9 cellular contexts compared by ENCODE assay signal in the genomic region with DNA sequence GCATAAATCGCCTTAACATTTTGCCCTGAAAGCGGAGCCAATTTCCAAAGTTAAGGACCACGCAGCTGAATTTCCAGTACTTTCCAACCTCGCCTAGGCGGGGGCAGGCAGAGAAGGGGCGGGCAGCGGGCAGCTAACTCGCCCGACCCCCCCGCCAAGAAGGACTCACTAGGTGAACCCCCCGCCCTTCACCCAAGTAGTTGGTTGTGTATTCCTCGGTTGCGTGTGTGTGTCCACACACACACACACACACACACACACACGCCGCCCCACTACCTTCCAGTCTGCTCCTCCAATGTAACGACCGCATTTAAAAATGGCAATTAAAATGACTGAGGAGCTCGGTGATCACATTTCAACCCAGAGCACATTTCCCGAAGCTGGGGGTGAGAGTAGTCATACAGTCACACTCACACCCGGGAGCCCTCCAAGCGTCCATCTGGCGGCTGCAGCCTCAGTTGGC. TPM values are rescaled to one million over a fixed set of nuclear protein-coding genes. Genes with fewer than 3 reads are reported as not detected.
DNase-seq lines count a peak whose midpoint lies in the region; ATAC-seq and TF ChIP-seq lines count a peak whose summit lies in the region.
"Had no signal": no experiment of that assay in that cellular context is flagged by ENCODE, and none has a peak within 500 bp of the region (broad histone marks: within the 10 kb centered on the region; RNA-seq: fewer than 3 reads in every experiment).

No MANE protein-coding gene starts in this region.

- ATAC-seq in GM19463 (IDR thresholded peaks at IDR 0.05; ENCODE audit: unreplicated experiment) = no peak
- no peak for ATAC-seq in HG02840 (IDR thresholded peaks at IDR 0.05; ENCODE audit: low FRiP score, unreplicated experiment)
- no peak for ATAC-seq in HG02588 (IDR thresholded peaks at IDR 0.05; ENCODE audit: unreplicated experiment)

- H3K36me3 ChIP-seq in BE2C (no peaks in the 10 kb centered on the region), neuron (ENCODE audit: insufficient read depth, low read length) (no peaks in the 10 kb centered on the region)

- H3K27ac ChIP-seq in epithelial cell of prostate = peak overlapping the region; percentile 89

- H2AFZ ChIP-seq in neuron (ENCODE audit: low read depth, low read length) = peak overlapping the region; percentile 44

- H3K9me3 ChIP-seq in BE2C (no peaks in the 10 kb centered on the region), neuron (ENCODE audit: low read length) (no peaks in the 10 kb centered on the region)

- no peaks in the 10 kb centered on the region; the same call in 1 of the 2 replicates for H3K4me1 ChIP-seq in BE2C
- H3K4me1 ChIP-seq in neuron (ENCODE audit: insufficient read depth, low read length) = peaks cover 23% of the 10 kb centered on the region

- TF ChIP-seq CTCF in BE2C (IDR thresholded peaks at IDR 0.05; ENCODE audit: low read depth, low read length) = no peak

- no peak for DNase-seq in BE2C
- DNase-seq in NCI-H2171 (lab: John Stamatoyannopoulos, UW) = peak; percentile 55
- no peak for DNase-seq in epithelial cell of prostate (ENCODE audit: low read depth, low spot score)
- DNase-seq in COR-L47 (lab: John Stamatoyannopoulos, UW) = no peak
- DNase-seq: effector CD4-positive, alpha-beta T cell had no signal

- H3K4me3 ChIP-seq in BE2C (ENCODE audit: low read depth, low read length) (peak overlapping the region; percentile 58), neuron (ENCODE audit: low read length) (peak overlapping the region; percentile 84)

- H3K27me3 ChIP-seq in BE2C = peaks cover 77% of the 10 kb centered on the region
- no peaks in the 10 kb centered on the region for H3K27me3 ChIP-seq in neuron (ENCODE audit: insufficient read depth, low read length)

RNA-seq across cellular contexts. Expression of a gene that starts 1.4 kb away (rescaled TPM):
- polyA plus RNA-seq in BE2C (2012; ENCODE audit: insufficient read depth, insufficient read length, low read depth) = 44.5 TPM
